17 cellular contexts compared by ENCODE assay signal in genomic region chr6:127920804-127921203, GRCh38.
"Had no signal": no experiment of that assay in that cellular context is flagged by ENCODE, and none has a peak within 500 bp of the region (broad histone marks: within the 10 kb centered on the region; RNA-seq: fewer than 3 reads in every experiment).

No MANE protein-coding gene starts in this region.

- H3K36me3 Mint-ChIP-seq: natural killer cell; stimulated activated effector memory CD8-positive, alpha-beta T cell treated with anti-CD3 and anti-CD28 coated beads, Interleukin-12 subunit alpha, Interleukin-12 subunit beta, amount 100 ng/mL, for 72 hours had no signal

- DNase-seq: activated CD4-positive, alpha-beta T cell treated with anti-CD3 and anti-CD28 coated beads for 1 hour; activated CD4-positive, alpha-beta T cell treated with anti-CD3 and anti-CD28 coated beads, Interleukin-2, amount 50 U/mL, for 48 hours; activated naive CD4-positive, alpha-beta T cell treated with anti-CD3 and anti-CD28 coated beads for 36 hours; adrenal gland; cerebellar nuclear complex; cortex of kidney; effector CD4-positive, alpha-beta T cell; heart right ventricle; mesendoderm; natural killer cell; sigmoid colon; stimulated activated CD4-positive, alpha-beta T cell treated with anti-CD3 and anti-CD28 coated beads, Interleukin-4, amount 100 ng/mL, for 24 hours; T-helper 1 cell had no signal

- H3K27me3 ChIP-seq: adrenal gland, breast epithelium, esophagus muscularis mucosa, neutrophil, sigmoid colon had no signal

- H3K4me3 ChIP-seq: adrenal gland, breast epithelium, esophagus muscularis mucosa, heart right ventricle, sigmoid colon had no signal

- H3K9me3 Mint-ChIP-seq: natural killer cell had no signal

- H3K4me1 ChIP-seq: adrenal gland, breast epithelium, esophagus muscularis mucosa, heart right ventricle, sigmoid colon had no signal

- H3K9me3 ChIP-seq: adrenal gland, breast epithelium, neutrophil had no signal

- H3K4me3 Mint-ChIP-seq: activated naive CD4-positive, alpha-beta T cell treated with anti-CD3 and anti-CD28 coated beads for 36 hours; natural killer cell; stimulated activated effector memory CD8-positive, alpha-beta T cell treated with anti-CD3 and anti-CD28 coated beads, Interleukin-12 subunit alpha, Interleukin-12 subunit beta, amount 100 ng/mL, for 72 hours had no signal

- H3K27ac Mint-ChIP-seq: activated naive CD4-positive, alpha-beta T cell treated with anti-CD3 and anti-CD28 coated beads for 36 hours; natural killer cell; stimulated activated effector memory CD8-positive, alpha-beta T cell treated with anti-CD3 and anti-CD28 coated beads, Interleukin-12 subunit alpha, Interleukin-12 subunit beta, amount 100 ng/mL, for 72 hours had no signal

- H3K36me3 ChIP-seq: adrenal gland, breast epithelium, esophagus muscularis mucosa, heart right ventricle, neutrophil, sigmoid colon had no signal

- H3K27ac ChIP-seq: adrenal gland, breast epithelium, esophagus muscularis mucosa, heart right ventricle, neutrophil, sigmoid colon had no signal

- ATAC-seq: heart right ventricle; natural killer cell; stimulated activated effector memory CD8-positive, alpha-beta T cell treated with anti-CD3 and anti-CD28 coated beads, Interleukin-12 subunit alpha, Interleukin-12 subunit beta, amount 100 ng/mL, for 72 hours had no signal
